ENCODE assay signal across 9 cellular contexts in genomic region chr7:33744293-33744692, GRCh38.
DNase-seq lines count a peak whose midpoint lies in the region; ATAC-seq, FAIRE-seq and TF ChIP-seq lines count a peak whose summit lies in the region.
"Had no signal": no experiment of that assay in that cellular context is flagged by ENCODE, and none has a peak within 500 bp of the region (broad histone marks: within the 10 kb centered on the region; RNA-seq: fewer than 3 reads in every experiment).

No MANE protein-coding gene starts in this region.

- 0 out of 2 replicates have a peak, but pooled peaks cover 4% of the 10 kb centered on the region for H3K9me3 ChIP-seq in SJCRH30 (replicated peaks)

- H3K27ac ChIP-seq in SJCRH30, result no peak overlapping the region
- H3K27ac ChIP-seq: HL-60 had no signal

- no peak for FAIRE-seq in D721Med (lab: Jason Lieb, UNC)

- ATAC-seq in GM18520 (IDR thresholded peaks at IDR 0.05; ENCODE audit: unreplicated experiment) (no peak), GM19035 (IDR thresholded peaks at IDR 0.05; ENCODE audit: unreplicated experiment) (no peak), HG03432 (IDR thresholded peaks at IDR 0.05; ENCODE audit: unreplicated experiment) (no peak)

- peak; percentile 17 for TF ChIP-seq CTCF in D721Med (IDR thresholded peaks at IDR 0.05; ENCODE audit: insufficient read depth, missing control alignments)
- TF ChIP-seq CTCF in HFF-Myc (IDR thresholded peaks at IDR 0.05; ENCODE audit: low read depth, low read length, missing control alignments), result peak; percentile 28

- no peaks in the 10 kb centered on the region for H3K36me3 ChIP-seq in SJCRH30

- H3K4me3 ChIP-seq in HFF-Myc (replicated peaks; ENCODE audit: low read depth, low read length) (no peak overlapping the region), SJCRH30 (no peak overlapping the region)

- peaks cover 5% of the 10 kb centered on the region; the same call in 1 of the 2 replicates for H3K4me1 ChIP-seq in SJCRH30

- H3K27me3 ChIP-seq in SJCRH30, result no peaks in the 10 kb centered on the region

- DNase-seq in D721Med (ENCODE audit: insufficient read length, low spot score) (no peak), HFF-Myc (ENCODE audit: extremely low read depth, low read depth) (no peak), SJCRH30 (peak; percentile 34 to 73), left kidney (ENCODE audit: low read depth, low spot score) (peak; percentile 37), amniotic stem cell (lab: John Stamatoyannopoulos, UW) (no peak)

Comparison
In these comparisons a context has a peak if more than half of its experiments do, and no peak if none do; other contexts are left out.
1. DNase-seq: peak in SJCRH30 (2 of 2) and left kidney (single experiment); none in D721Med (single experiment), HFF-Myc (single experiment) and amniotic stem cell (single experiment).